ENCODE assay signal across 16 cellular contexts in genomic region chr1:17700981-17701870, GRCh38. TPM values are rescaled to one million over a fixed set of nuclear protein-coding genes. Genes with fewer than 3 reads are reported as not detected.
DNase-seq lines count a peak whose midpoint lies in the region; ATAC-seq and TF ChIP-seq lines count a peak whose summit lies in the region.
"Had no signal": no experiment of that assay in that cellular context is flagged by ENCODE, and none has a peak within 500 bp of the region (broad histone marks: within the 10 kb centered on the region; RNA-seq: fewer than 3 reads in every experiment).

No MANE protein-coding gene starts in this region.

- H3K9me3 Mint-ChIP-seq in H9 (no peaks in the 10 kb centered on the region), neural progenitor cell (no peaks in the 10 kb centered on the region), osteocyte (ENCODE audit: unreplicated experiment) (no peaks in the 10 kb centered on the region)
- H3K9me3 Mint-ChIP-seq: T-helper 1 cell treated with Interleukin-12 subunit alpha and Interleukin-12 subunit beta and Interleukin-4 antibody, amounts not matched to agents 30 μg/mL and 1 μg/mL, for 36 hours had no signal

- H3K79me2 ChIP-seq in H9 (ENCODE audit: insufficient read depth, low read length) (no peaks in the 10 kb centered on the region), neural progenitor cell (ENCODE audit: low read depth) (no peaks in the 10 kb centered on the region)

- H2AFZ ChIP-seq in H9 (ENCODE audit: low read length) (no peak overlapping the region), neural progenitor cell (replicated peaks) (no peak overlapping the region)

- no peak overlapping the region for H2BK12ac ChIP-seq in H9 (ENCODE audit: insufficient read length, low read depth, low read length)

- H3K4me3 Mint-ChIP-seq in H9 (no peak overlapping the region; a peak in 1 of 5 replicates), neural progenitor cell (no peak overlapping the region), osteocyte (ENCODE audit: unreplicated experiment) (no peak overlapping the region)
- H3K4me3 Mint-ChIP-seq: T-helper 1 cell treated with Interleukin-12 subunit alpha and Interleukin-12 subunit beta and Interleukin-4 antibody, amounts not matched to agents 30 μg/mL and 1 μg/mL, for 36 hours had no signal

- H2BK20ac ChIP-seq in H9 (ENCODE audit: low read depth, low read length, poor library complexity, severe bottlenecking): no peak overlapping the region

- no peaks in the 10 kb centered on the region for H3K23me2 ChIP-seq in H9 (ENCODE audit: insufficient read length, low read depth, low read length, poor library complexity, severe bottlenecking)

- H3K27ac ChIP-seq in H9 (ENCODE audit: insufficient read length, low read depth, low read length) (no peak overlapping the region), neural progenitor cell (no peak overlapping the region)

- H3K27me3 Mint-ChIP-seq in H9 (ENCODE audit: low read depth) (peaks cover 2% of the 10 kb centered on the region), neural progenitor cell (ENCODE audit: insufficient read depth, low read depth) (peaks cover 4% of the 10 kb centered on the region), osteocyte (ENCODE audit: unreplicated experiment) (no peaks in the 10 kb centered on the region)

- no peaks in the 10 kb centered on the region for H3K79me1 ChIP-seq in H9 (ENCODE audit: insufficient read depth, low read depth, low read length, poor library complexity, severe bottlenecking)

- no peak for ATAC-seq in GM21576 (IDR thresholded peaks at IDR 0.05; ENCODE audit: unreplicated experiment)
- ATAC-seq: HCT116, K562 had no signal

- no peak overlapping the region for H4K5ac ChIP-seq in H9 (ENCODE audit: insufficient read length, low read depth, low read length)

- H2BK120ac ChIP-seq in H9 (ENCODE audit: low read depth, low read length, poor library complexity, severe bottlenecking): no peak overlapping the region

- H4K20me1 ChIP-seq in H9 (ENCODE audit: control insufficient read depth, insufficient read depth, insufficient read length): no peaks in the 10 kb centered on the region
- peaks cover 3% of the 10 kb centered on the region for H4K20me1 ChIP-seq in neural progenitor cell (ENCODE audit: low read depth)

- H3K4me1 ChIP-seq in H9 (ENCODE audit: insufficient read depth, low read length) (no peaks in the 10 kb centered on the region), neural progenitor cell (peaks cover 23% of the 10 kb centered on the region)

- H3K56ac ChIP-seq in H9 (ENCODE audit: insufficient read length, low read depth, low read length): no peak overlapping the region

- no peak overlapping the region; the same call in 1 of the 2 replicates for H3K14ac ChIP-seq in H9 (ENCODE audit: insufficient read depth, low read length)

- H4K8ac ChIP-seq in H9 (replicated peaks; ENCODE audit: insufficient read length, low read depth, low read length): no peak overlapping the region

- H3K9me3 ChIP-seq in H9 (ENCODE audit: control insufficient read depth, low read depth, low read length) (no peaks in the 10 kb centered on the region), neural progenitor cell (ENCODE audit: low read depth) (no peaks in the 10 kb centered on the region)
- H3K9me3 ChIP-seq: BE2C had no signal

- no peak for TF ChIP-seq CTCF in H9 (conservative IDR thresholded peaks at IDR 0.05)
- TF ChIP-seq CTCF in neural progenitor cell (IDR thresholded peaks at IDR 0.05): no peak
- TF ChIP-seq CTCF in osteocyte (IDR thresholded peaks at IDR 0.05): no peak

- H3K4me1 Mint-ChIP-seq in H9 (peaks cover 23 to 32% of the 10 kb centered on the region in 2 experiments), neural progenitor cell (peaks cover 38% of the 10 kb centered on the region), osteocyte (ENCODE audit: unreplicated experiment) (peaks cover 4% of the 10 kb centered on the region)

- no peak overlapping the region for H3K18ac ChIP-seq in H9 (ENCODE audit: insufficient read length, low read depth, low read length)

- peak overlapping the region; percentile 25 to 45 (median 42); a peak in 4 of 7 replicates for H3K27ac Mint-ChIP-seq in H9
- peak overlapping the region; percentile 64 for H3K27ac Mint-ChIP-seq in neural progenitor cell
- H3K27ac Mint-ChIP-seq in osteocyte (ENCODE audit: unreplicated experiment): no peak overlapping the region
- H3K27ac Mint-ChIP-seq: T-helper 1 cell treated with Interleukin-12 subunit alpha and Interleukin-12 subunit beta and Interleukin-4 antibody, amounts not matched to agents 30 μg/mL and 1 μg/mL, for 36 hours had no signal

- no peak overlapping the region for H2AK5ac ChIP-seq in H9 (ENCODE audit: insufficient read length, low read length)

- H3K27me3 ChIP-seq in H9 (ENCODE audit: insufficient read depth, low read length): no peaks in the 10 kb centered on the region
- no peaks in the 10 kb centered on the region for H3K27me3 ChIP-seq in neural progenitor cell
- H3K27me3 ChIP-seq: BE2C had no signal

- peaks cover 8% of the 10 kb centered on the region for H3F3A ChIP-seq in neural progenitor cell (ENCODE audit: low read depth)

- no peak overlapping the region for H3K4me3 ChIP-seq in neural progenitor cell
- H3K4me3 ChIP-seq: K562 had no signal

- no peak overlapping the region for H2BK15ac ChIP-seq in H9 (ENCODE audit: low read depth, low read length)

- H3K36me3 Mint-ChIP-seq in H9 (ENCODE audit: insufficient read depth in 1 of 3, low read depth in 3 of 3): peaks cover 0 to 9% (median 5%) of the 10 kb centered on the region in 3 experiments; a peak in 3 of 7 replicates
- no peaks in the 10 kb centered on the region for H3K36me3 Mint-ChIP-seq in neural progenitor cell
- peaks cover 5% of the 10 kb centered on the region for H3K36me3 Mint-ChIP-seq in osteocyte (ENCODE audit: unreplicated experiment)

- no peak overlapping the region for H3T11ph ChIP-seq in H9 (ENCODE audit: low read length)

- H3K4me2 ChIP-seq in H9 (ENCODE audit: insufficient read depth, insufficient read length, low read length) (no peak overlapping the region), neural progenitor cell (no peak overlapping the region)

- H3K9ac ChIP-seq in H9 (ENCODE audit: extremely low read depth, insufficient read length, low read length) (no peak overlapping the region), neural progenitor cell (no peak overlapping the region)

- H3K36me3 ChIP-seq in neural progenitor cell: no peaks in the 10 kb centered on the region
- H3K36me3 ChIP-seq: BE2C had no signal

- no peak overlapping the region for H2BK5ac ChIP-seq in H9 (ENCODE audit: insufficient read length, low read length)

- no CpG with 5 or more reads among the region's 20 CpGs for WGBS in H9 (ENCODE audit: extremely low coverage, insufficient read length, low lambda C conversion rate)

- no peak overlapping the region for H3K4ac ChIP-seq in H9 (ENCODE audit: low read depth, low read length)

- DNase-seq in DMS 273 treated with DMSO at 0.1 percent for 48 hours (lab: John Stamatoyannopoulos, UW) (peak; percentile 16), H9 (no peak), SK-N-DZ (ENCODE audit: low spot score) (peak; percentile 10), neural progenitor cell (ENCODE audit: low spot score) (no peak), osteocyte (ENCODE audit: extremely low spot score, unreplicated experiment) (no peak), HuH-7.5 (ENCODE audit: low spot score) (no peak)
- DNase-seq: BE2C, DMS153, EL, NCI-H1436, NCI-H526 treated with DMSO at 0.1 percent for 48 hours had no signal

- H3K23ac ChIP-seq in H9 (ENCODE audit: insufficient read length, low read depth, low read length): no peak overlapping the region

- H4K91ac ChIP-seq in H9 (ENCODE audit: insufficient read length, low read depth, low read length): no peak overlapping the region

RNA-seq across cellular contexts. Expression of gene ACTL8, which starts 53.9 kb away (rescaled TPM):
- total RNA-seq in H9 (2021) (0.26 TPM in 1 of 2 replicates, not detected in the other), neural progenitor cell (ENCODE audit: low replicate concordance) (0.15 TPM in 1 of 2 replicates, not detected in the other), osteocyte (not detected in 2 replicates)
- polyA plus RNA-seq in SK-N-DZ (2014; cell fraction: cytosol; rRNA removed): 0.71 and 2.5 TPM in 2 replicates
- 0.32 and 1.2 TPM in 2 replicates for polyA plus RNA-seq in SK-N-DZ (2014; cell fraction: nucleus; rRNA removed)
- polyA plus RNA-seq: AG04450 had no signal

Comparison
In these comparisons a context has a peak if more than half of its experiments do, and no peak if none do; other contexts are left out.
1. DNase-seq: peak in DMS 273 treated with DMSO at 0.1 percent for 48 hours (single experiment) and SK-N-DZ (single experiment); none in H9 (single experiment), neural progenitor cell (single experiment), osteocyte (single experiment) and HuH-7.5 (single experiment).